17 cellular contexts compared by ENCODE assay signal in genomic region chr4:36990108-36990872, GRCh38.
DNase-seq lines count a peak whose midpoint lies in the region; ATAC-seq and TF ChIP-seq lines count a peak whose summit lies in the region.
"Had no signal": no experiment of that assay in that cellular context is flagged by ENCODE, and none has a peak within 500 bp of the region (broad histone marks: within the 10 kb centered on the region; RNA-seq: fewer than 3 reads in every experiment).

No MANE protein-coding gene starts in this region.

- no peaks in the 10 kb centered on the region for H3F3A ChIP-seq in GM23338 (replicated peaks; ENCODE audit: low read depth)

- no peak overlapping the region for H3K9ac ChIP-seq in BLaER1

- H3K9me3 Mint-ChIP-seq in GM23338 = peaks cover 3% of the 10 kb centered on the region; the same call in 2 of the 3 replicates
- H3K9me3 Mint-ChIP-seq: T-helper 1 cell treated with Interleukin-12 subunit alpha and Interleukin-12 subunit beta and Interleukin-4 antibody, amounts not matched to agents 30 μg/mL and 1 μg/mL, for 36 hours had no signal

- no peak for TF ChIP-seq CTCF in GM23338 (conservative IDR thresholded peaks at IDR 0.05; ENCODE audit: low read depth in 2 of 2)

- H4K20me1 ChIP-seq in BLaER1 (no peaks in the 10 kb centered on the region), GM23338 (replicated peaks; ENCODE audit: insufficient read depth) (no peaks in the 10 kb centered on the region)

- no peak overlapping the region for H3K4me3 Mint-ChIP-seq in GM23338
- H3K4me3 Mint-ChIP-seq: activated CD4-positive, alpha-beta T cell treated with anti-CD3 and anti-CD28 coated beads for 36 hours; CD8-positive, alpha-beta memory T cell; T-helper 1 cell treated with Interleukin-12 subunit alpha and Interleukin-12 subunit beta and Interleukin-4 antibody, amounts not matched to agents 30 μg/mL and 1 μg/mL, for 36 hours had no signal

- peak overlapping the region; percentile 31; the same call in 1 of the 2 replicates for H3K4me2 ChIP-seq in BLaER1
- no peak overlapping the region for H3K4me2 ChIP-seq in GM23338

- H3K4me1 ChIP-seq in BLaER1 (peaks cover 12% of the 10 kb centered on the region), GM23338 (ENCODE audit: insufficient read depth) (no peaks in the 10 kb centered on the region)
- H3K4me1 ChIP-seq: prostate gland had no signal

- no peaks in the 10 kb centered on the region for H3K9me3 ChIP-seq in BLaER1
- H3K9me3 ChIP-seq: prostate gland had no signal

- H3K36me3 Mint-ChIP-seq in GM23338 (ENCODE audit: low read depth) = no peaks in the 10 kb centered on the region
- H3K36me3 Mint-ChIP-seq: CD8-positive, alpha-beta memory T cell had no signal

- H3K79me2 ChIP-seq in GM23338 (replicated peaks; ENCODE audit: insufficient read depth) = no peaks in the 10 kb centered on the region

- DNase-seq in GM23338 (ENCODE audit: low spot score) (no peak), COLO668 (lab: John Stamatoyannopoulos, UW; ENCODE audit: unreplicated experiment) (no peak), GF-D8 (lab: John Stamatoyannopoulos, UW) (no peak), cerebellar cortex (ENCODE audit: low spot score) (no peak), NCI-H187 treated with DMSO at 0.1 percent for 48 hours (lab: John Stamatoyannopoulos, UW) (no peak)
- DNase-seq: activated CD4-positive, alpha-beta T cell treated with anti-CD3 and anti-CD28 coated beads for 36 hours; activated T-cell treated with anti-CD3 and anti-CD28 coated beads, Interleukin-2, amount 50 U/mL, for 1 hour; CD8-positive, alpha-beta memory T cell; left cardiac atrium; NCI-H1417 had no signal

- no peak overlapping the region for H3K27ac Mint-ChIP-seq in GM23338
- H3K27ac Mint-ChIP-seq: activated CD4-positive, alpha-beta T cell treated with anti-CD3 and anti-CD28 coated beads for 36 hours; CD8-positive, alpha-beta memory T cell; T-helper 1 cell treated with Interleukin-12 subunit alpha and Interleukin-12 subunit beta and Interleukin-4 antibody, amounts not matched to agents 30 μg/mL and 1 μg/mL, for 36 hours had no signal

- H3K4me3 ChIP-seq in BLaER1 (no peak overlapping the region), GM23338 (no peak overlapping the region)
- H3K4me3 ChIP-seq: coronary artery, prostate gland had no signal

- peak overlapping the region; percentile 34; the same call in 1 of the 2 replicates for H2AFZ ChIP-seq in GM23338

- H3K27me3 Mint-ChIP-seq in GM23338 (ENCODE audit: insufficient read depth, low read depth, poor library complexity) = peaks cover 3% of the 10 kb centered on the region
- H3K27me3 Mint-ChIP-seq: CD8-positive, alpha-beta memory T cell had no signal

- H3K27me3 ChIP-seq in BLaER1 (no peaks in the 10 kb centered on the region), GM23338 (ENCODE audit: insufficient read depth) (no peaks in the 10 kb centered on the region)

- H3K27ac ChIP-seq in BLaER1 (no peak overlapping the region), GM23338 (ENCODE audit: low read depth) (no peak overlapping the region)
- H3K27ac ChIP-seq: coronary artery, prostate gland had no signal

- H3K36me3 ChIP-seq in BLaER1 = no peaks in the 10 kb centered on the region
- no peaks in the 10 kb centered on the region for H3K36me3 ChIP-seq in GM23338 (ENCODE audit: insufficient read depth)
- H3K36me3 ChIP-seq: prostate gland had no signal

- H3K4me1 Mint-ChIP-seq in GM23338 = peaks cover 2% of the 10 kb centered on the region; the same call in 2 of the 3 replicates
- H3K4me1 Mint-ChIP-seq: activated CD4-positive, alpha-beta T cell treated with anti-CD3 and anti-CD28 coated beads for 36 hours; CD8-positive, alpha-beta memory T cell had no signal

- ATAC-seq in GM18909 (IDR thresholded peaks at IDR 0.05; ENCODE audit: poor library complexity, unreplicated experiment) = peak; percentile 89
- no peak for ATAC-seq in GM23338
- ATAC-seq in HG03378 (IDR thresholded peaks at IDR 0.05; ENCODE audit: unreplicated experiment) = peak; percentile 90
- ATAC-seq: activated CD4-positive, alpha-beta T cell treated with anti-CD3 and anti-CD28 coated beads for 36 hours; esophagus mucosa; left cardiac atrium had no signal

- peaks cover 5% of the 10 kb centered on the region; the same call in 1 of the 2 replicates for H3K9me2 ChIP-seq in GM23338 (ENCODE audit: insufficient read depth)

TF ChIP-seq in GM23338, 12 proteins besides CTCF, POLR2A, EP300 and RAD21:
- no peak for TF ChIP-seq CREB1 (CRISPR knock-in tag; IDR thresholded peaks at IDR 0.05; ENCODE audit: low read depth)
- no peak for TF ChIP-seq EZH2phosphoT487 (IDR thresholded peaks at IDR 0.05; ENCODE audit: unreplicated experiment)
- TF ChIP-seq, protein P1, sequence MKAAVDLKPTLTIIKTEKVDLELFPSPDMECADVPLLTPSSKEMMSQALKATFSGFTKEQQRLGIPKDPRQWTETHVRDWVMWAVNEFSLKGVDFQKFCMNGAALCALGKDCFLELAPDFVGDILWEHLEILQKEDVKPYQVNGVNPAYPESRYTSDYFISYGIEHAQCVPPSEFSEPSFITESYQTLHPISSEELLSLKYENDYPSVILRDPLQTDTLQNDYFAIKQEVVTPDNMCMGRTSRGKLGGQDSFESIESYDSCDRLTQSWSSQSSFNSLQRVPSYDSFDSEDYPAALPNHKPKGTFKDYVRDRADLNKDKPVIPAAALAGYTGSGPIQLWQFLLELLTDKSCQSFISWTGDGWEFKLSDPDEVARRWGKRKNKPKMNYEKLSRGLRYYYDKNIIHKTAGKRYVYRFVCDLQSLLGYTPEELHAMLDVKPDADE (IDR thresholded peaks at IDR 0.05) = no peak
- TF ChIP-seq STAT1 (IDR thresholded peaks at IDR 0.05; ENCODE audit: unreplicated experiment) = no peak
- TF ChIP-seq, protein P2, sequence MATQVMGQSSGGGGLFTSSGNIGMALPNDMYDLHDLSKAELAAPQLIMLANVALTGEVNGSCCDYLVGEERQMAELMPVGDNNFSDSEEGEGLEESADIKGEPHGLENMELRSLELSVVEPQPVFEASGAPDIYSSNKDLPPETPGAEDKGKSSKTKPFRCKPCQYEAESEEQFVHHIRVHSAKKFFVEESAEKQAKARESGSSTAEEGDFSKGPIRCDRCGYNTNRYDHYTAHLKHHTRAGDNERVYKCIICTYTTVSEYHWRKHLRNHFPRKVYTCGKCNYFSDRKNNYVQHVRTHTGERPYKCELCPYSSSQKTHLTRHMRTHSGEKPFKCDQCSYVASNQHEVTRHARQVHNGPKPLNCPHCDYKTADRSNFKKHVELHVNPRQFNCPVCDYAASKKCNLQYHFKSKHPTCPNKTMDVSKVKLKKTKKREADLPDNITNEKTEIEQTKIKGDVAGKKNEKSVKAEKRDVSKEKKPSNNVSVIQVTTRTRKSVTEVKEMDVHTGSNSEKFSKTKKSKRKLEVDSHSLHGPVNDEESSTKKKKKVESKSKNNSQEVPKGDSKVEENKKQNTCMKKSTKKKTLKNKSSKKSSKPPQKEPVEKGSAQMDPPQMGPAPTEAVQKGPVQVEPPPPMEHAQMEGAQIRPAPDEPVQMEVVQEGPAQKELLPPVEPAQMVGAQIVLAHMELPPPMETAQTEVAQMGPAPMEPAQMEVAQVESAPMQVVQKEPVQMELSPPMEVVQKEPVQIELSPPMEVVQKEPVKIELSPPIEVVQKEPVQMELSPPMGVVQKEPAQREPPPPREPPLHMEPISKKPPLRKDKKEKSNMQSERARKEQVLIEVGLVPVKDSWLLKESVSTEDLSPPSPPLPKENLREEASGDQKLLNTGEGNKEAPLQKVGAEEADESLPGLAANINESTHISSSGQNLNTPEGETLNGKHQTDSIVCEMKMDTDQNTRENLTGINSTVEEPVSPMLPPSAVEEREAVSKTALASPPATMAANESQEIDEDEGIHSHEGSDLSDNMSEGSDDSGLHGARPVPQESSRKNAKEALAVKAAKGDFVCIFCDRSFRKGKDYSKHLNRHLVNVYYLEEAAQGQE (IDR thresholded peaks at IDR 0.05; ENCODE audit: unreplicated experiment) = no peak
- TF ChIP-seq POLR2AphosphoS5 (IDR thresholded peaks at IDR 0.05; ENCODE audit: low read depth) = no peak
- TF ChIP-seq ZNF331 (CRISPR knock-in tag; IDR thresholded peaks at IDR 0.05; ENCODE audit: low read depth) = no peak
- TF ChIP-seq EZH2 (IDR thresholded peaks at IDR 0.05; ENCODE audit: low read depth, unreplicated experiment) = no peak
